ENCODE assay signal across 10 cellular contexts in genomic region chr1:221098462-221099406, GRCh38.
A peak's percentile ranks its signal among the peaks of the same experiment; 100 is the strongest.
DNase-seq lines count a peak whose midpoint lies in the region; ATAC-seq and TF ChIP-seq lines count a peak whose summit lies in the region.
"Had no signal": no experiment of that assay in that cellular context is flagged by ENCODE, and none has a peak within 500 bp of the region (broad histone marks: within the 10 kb centered on the region; RNA-seq: fewer than 3 reads in every experiment).

No MANE protein-coding gene starts in this region.

- TF ChIP-seq CTCF in IMR-90 (conservative IDR thresholded peaks at IDR 0.05; ENCODE audit: low read depth, low read length) = no peak
- no peak for TF ChIP-seq CTCF in CD8-positive, alpha-beta T cell (IDR thresholded peaks at IDR 0.05)

- DNase-seq in IMR-90 (peak; percentile 15), SKM-1 treated with dmso at 0.1 percent for 144 hours (lab: John Stamatoyannopoulos, UW; ENCODE audit: unreplicated experiment) (peak; percentile 77), left cardiac atrium (no peak)
- DNase-seq in stimulated activated naive B cell treated with anti-CD40 and anti-IgM and Interleukin-4, amounts not matched to agents 10 μg/mL and 1 μg/mL and 100 μg/mL, for 72 hours = peak; percentile 10
- DNase-seq in T-helper 2 cell treated with Interferon-gamma antibody and Interleukin-4, amounts not matched to agents 5 μg/mL and 100 μg/mL, for 36 hours (ENCODE audit: low spot score) = no peak
- DNase-seq in CD8-positive, alpha-beta T cell = no peak
- DNase-seq: activated T-cell treated with anti-CD3 and anti-CD28 coated beads, Interleukin-2, amount 50 U/mL, for 4 hours; NCI-H2081; stomach had no signal

- peak overlapping the region; percentile 26; the same call in 1 of the 2 replicates for H3K23ac ChIP-seq in IMR-90 (ENCODE audit: low read depth, low read length)

- H2AK9ac ChIP-seq in IMR-90 (replicated peaks; ENCODE audit: low read depth, low read length, poor library complexity) = no peak overlapping the region

- no peaks in the 10 kb centered on the region for H3K27me3 Mint-ChIP-seq in stimulated activated naive B cell treated with anti-CD40 and anti-IgM and Interleukin-4, amounts not matched to agents 10 μg/mL and 1 μg/mL and 100 μg/mL, for 72 hours
- no peaks in the 10 kb centered on the region for H3K27me3 Mint-ChIP-seq in T-helper 2 cell treated with Interferon-gamma antibody and Interleukin-4, amounts not matched to agents 5 μg/mL and 100 μg/mL, for 36 hours (ENCODE audit: low read depth)
- peaks cover 6% of the 10 kb centered on the region for H3K27me3 Mint-ChIP-seq in CD8-positive, alpha-beta T cell (ENCODE audit: low read depth)

- H3K4me1 ChIP-seq in IMR-90 (ENCODE audit: control insufficient read depth, insufficient read depth, low read length) = peaks cover 17% of the 10 kb centered on the region
- no peaks in the 10 kb centered on the region for H3K4me1 ChIP-seq in CD8-positive, alpha-beta T cell (ENCODE audit: insufficient read depth, low read length)

- peak overlapping the region; percentile 77 for H3K27ac Mint-ChIP-seq in stimulated activated naive B cell treated with anti-CD40 and anti-IgM and Interleukin-4, amounts not matched to agents 10 μg/mL and 1 μg/mL and 100 μg/mL, for 72 hours
- H3K27ac Mint-ChIP-seq in T-helper 2 cell treated with Interferon-gamma antibody and Interleukin-4, amounts not matched to agents 5 μg/mL and 100 μg/mL, for 36 hours = no peak overlapping the region
- no peak overlapping the region for H3K27ac Mint-ChIP-seq in CD8-positive, alpha-beta T cell

- H2BK20ac ChIP-seq in IMR-90 (ENCODE audit: low read depth, low read length) = peak overlapping the region; percentile 71

- peaks cover 13 to 17% of the 10 kb centered on the region in 2 donors for H3K9me3 Mint-ChIP-seq in stimulated activated naive B cell treated with anti-CD40 and anti-IgM and Interleukin-4, amounts not matched to agents 10 μg/mL and 1 μg/mL and 100 μg/mL, for 72 hours
- peaks cover 26% of the 10 kb centered on the region for H3K9me3 Mint-ChIP-seq in T-helper 2 cell treated with Interferon-gamma antibody and Interleukin-4, amounts not matched to agents 5 μg/mL and 100 μg/mL, for 36 hours
- H3K9me3 Mint-ChIP-seq in CD8-positive, alpha-beta T cell = peaks cover 3% of the 10 kb centered on the region

- H3K4me2 ChIP-seq in IMR-90 (ENCODE audit: low read depth, low read length) = no peak overlapping the region

- H3K18ac ChIP-seq in IMR-90 (ENCODE audit: low read depth, low read length) = peak overlapping the region; percentile 74

- H2AK5ac ChIP-seq in IMR-90 (ENCODE audit: low read depth, low read length) = peak overlapping the region; percentile 53

- H3K4me3 Mint-ChIP-seq in stimulated activated naive B cell treated with anti-CD40 and anti-IgM and Interleukin-4, amounts not matched to agents 10 μg/mL and 1 μg/mL and 100 μg/mL, for 72 hours = peak overlapping the region in 1 of 2 donors; percentile 55
- no peak overlapping the region for H3K4me3 Mint-ChIP-seq in T-helper 2 cell treated with Interferon-gamma antibody and Interleukin-4, amounts not matched to agents 5 μg/mL and 100 μg/mL, for 36 hours
- no peak overlapping the region for H3K4me3 Mint-ChIP-seq in CD8-positive, alpha-beta T cell
- H3K4me3 Mint-ChIP-seq: activated T-cell treated with anti-CD3 and anti-CD28 coated beads, Interleukin-2, amount 50 U/mL, for 4 hours had no signal

- POLR2A ChIA-PET in IMR-90 (lab: Charles Lee; ENCODE audit: unreplicated experiment) = no interaction called here
- POLR2A ChIA-PET in CD8-positive, alpha-beta T cell (lab: Charles Lee) = no interaction called here

- BruUV-seq in IMR-90 (replicated peaks; lab: Mats Ljungman, UMichigan) = no TSS peak

- H3K36me3 ChIP-seq in IMR-90 (ENCODE audit: control insufficient read depth, insufficient read depth, low read length) = no peaks in the 10 kb centered on the region
- no peaks in the 10 kb centered on the region for H3K36me3 ChIP-seq in CD8-positive, alpha-beta T cell (ENCODE audit: insufficient read depth, low read length)
- H3K36me3 ChIP-seq: stomach had no signal

- no peak overlapping the region for H3K4me3 ChIP-seq in IMR-90 (ENCODE audit: insufficient read depth, low read depth, low read length)
- no peak overlapping the region for H3K4me3 ChIP-seq in CD8-positive, alpha-beta T cell (ENCODE audit: low read depth, low read length)
- H3K4me3 ChIP-seq: stomach had no signal

- WGBS in IMR-90 (ENCODE audit: extremely low coverage in 2 of 2, insufficient read length in 1 of 2), 2 experiments = 85% methylated on average over 2 of the region's 10 CpGs; no CpG with 5 or more reads in 1 of the 2 experiments

- peak overlapping the region; percentile 72; the same call in 2 of the 3 replicates for H2BK15ac ChIP-seq in IMR-90 (ENCODE audit: low read depth, low read length)

- H4K8ac ChIP-seq in IMR-90 (ENCODE audit: low read depth in 2 of 2, low read length in 2 of 2) = peak overlapping the region in 1 of 2 experiments; percentile 20; a peak in 2 of 4 replicates

- H3K27me3 ChIP-seq in IMR-90 (ENCODE audit: control insufficient read depth, insufficient read depth, low read length) = no peaks in the 10 kb centered on the region
- no peaks in the 10 kb centered on the region for H3K27me3 ChIP-seq in CD8-positive, alpha-beta T cell (ENCODE audit: insufficient read depth, low read length)
- H3K27me3 ChIP-seq: stomach had no signal

- no peak for TF ChIP-seq RAD21 in IMR-90 (IDR thresholded peaks at IDR 0.05; ENCODE audit: low read length)

- peak overlapping the region; percentile 78 for H2BK120ac ChIP-seq in IMR-90 (ENCODE audit: low read depth, low read length)

- H3K36me3 Mint-ChIP-seq in stimulated activated naive B cell treated with anti-CD40 and anti-IgM and Interleukin-4, amounts not matched to agents 10 μg/mL and 1 μg/mL and 100 μg/mL, for 72 hours = peaks cover 22 to 33% of the 10 kb centered on the region in 2 donors
- peaks cover 5% of the 10 kb centered on the region for H3K36me3 Mint-ChIP-seq in T-helper 2 cell treated with Interferon-gamma antibody and Interleukin-4, amounts not matched to agents 5 μg/mL and 100 μg/mL, for 36 hours (ENCODE audit: low read depth)
- H3K36me3 Mint-ChIP-seq in CD8-positive, alpha-beta T cell = no peaks in the 10 kb centered on the region

- H4K91ac ChIP-seq in IMR-90 (ENCODE audit: insufficient read depth, low read depth, low read length) = peak overlapping the region; percentile 45; the same call in 1 of the 2 replicates

- H3K9me1 ChIP-seq in IMR-90 (ENCODE audit: insufficient read depth, low read length) = peaks cover 3% of the 10 kb centered on the region

- H3K14ac ChIP-seq in IMR-90 (replicated peaks; ENCODE audit: low read depth, low read length) = no peak overlapping the region; the same call in 1 of the 2 replicates

- H3K4me1 Mint-ChIP-seq in stimulated activated naive B cell treated with anti-CD40 and anti-IgM and Interleukin-4, amounts not matched to agents 10 μg/mL and 1 μg/mL and 100 μg/mL, for 72 hours = peaks cover 19 to 38% of the 10 kb centered on the region in 2 donors
- H3K4me1 Mint-ChIP-seq in T-helper 2 cell treated with Interferon-gamma antibody and Interleukin-4, amounts not matched to agents 5 μg/mL and 100 μg/mL, for 36 hours (ENCODE audit: low read depth) = peaks cover 6% of the 10 kb centered on the region
- H3K4me1 Mint-ChIP-seq in CD8-positive, alpha-beta T cell (ENCODE audit: low read depth) = no peaks in the 10 kb centered on the region

- TF ChIP-seq POLR2A in IMR-90 (IDR thresholded peaks at IDR 0.05; ENCODE audit: low read depth, low read length) = no peak

- no peak overlapping the region for H3K9ac ChIP-seq in IMR-90 (ENCODE audit: low read depth, low read length)

- H4K20me1 ChIP-seq in IMR-90 (ENCODE audit: insufficient read depth, low read length) = no peaks in the 10 kb centered on the region

- in situ Hi-C loops in IMR-90 (cut with MboI; ENCODE audit: low sequenced_read_pairs) = loop anchor here (10.0 kb wide), 1 partner anchor 214 kb away; no protein-coding TSS in a partner anchor

- H3K27ac ChIP-seq in IMR-90 (ENCODE audit: insufficient read depth, low read length) = peak overlapping the region; percentile 3
- no peak overlapping the region for H3K27ac ChIP-seq in CD8-positive, alpha-beta T cell (ENCODE audit: low read depth, low read length)

- H2BK5ac ChIP-seq in IMR-90 (ENCODE audit: low read depth, low read length, poor library complexity, severe bottlenecking) = peak overlapping the region; percentile 58

- no peak overlapping the region for H2AFZ ChIP-seq in IMR-90 (replicated peaks; ENCODE audit: low read length, poor library complexity)

- no peaks in the 10 kb centered on the region for H3K79me1 ChIP-seq in IMR-90 (ENCODE audit: low read depth in 1 of 2, low read length in 2 of 2)

- ATAC-seq in IMR-90 (ENCODE audit: low read depth) (no peak), left cardiac atrium (peak; percentile 27 to 63), GM19035 (IDR thresholded peaks at IDR 0.05; ENCODE audit: unreplicated experiment) (no peak)
- peak; percentile 64 for ATAC-seq in stimulated activated naive B cell treated with anti-CD40 and anti-IgM and Interleukin-4, amounts not matched to agents 10 μg/mL and 1 μg/mL and 100 μg/mL, for 72 hours (replicated peaks)
- no peak for ATAC-seq in CD8-positive, alpha-beta T cell

- CTCF ChIA-PET in IMR-90 (lab: Yijun Ruan, JAX) = interaction anchor here (0.7 to 0.9 kb wide), 2 partner anchors 24 to 58 kb away, joined by 3 read pairs; no protein-coding TSS in a partner anchor
- CTCF ChIA-PET in CD8-positive, alpha-beta T cell (lab: Charles Lee) = no interaction called here

- peak overlapping the region; percentile 58 for H3K4ac ChIP-seq in IMR-90 (ENCODE audit: low read depth, low read length)

- peaks cover 6% of the 10 kb centered on the region; the same call in 1 of the 2 replicates for H3K9me3 ChIP-seq in IMR-90 (ENCODE audit: control insufficient read depth, insufficient read depth, low read length)
- H3K9me3 ChIP-seq in CD8-positive, alpha-beta T cell (ENCODE audit: low read length) = no peaks in the 10 kb centered on the region
- H3K9me3 ChIP-seq: stomach had no signal

- H4K5ac ChIP-seq in IMR-90 (ENCODE audit: low read depth, low read length) = peak overlapping the region; percentile 72; the same call in 1 of the 2 replicates

- intact Hi-C loops in IMR-90 (cut with micrococcal nuclease) (loop anchor here (2.0 kb wide), 1 partner anchor 216 kb away; no protein-coding TSS in a partner anchor), left cardiac atrium (cut with DNase I) (no loop called here)
- intact Hi-C loops in CD8-positive, alpha-beta T cell (cut with DNase I, micrococcal nuclease) = no loop called here

- dilution Hi-C loops in IMR-90 (cut with HindIII; ENCODE audit: low sequenced_read_pairs, unreplicated experiment) = no loop called here

- no peak overlapping the region for H3K56ac ChIP-seq in IMR-90 (ENCODE audit: extremely low read depth, insufficient read depth, low read length)

TF ChIP-seq in IMR-90, 13 proteins besides CTCF, POLR2A, EP300 and RAD21 (continues in another document):
- TF ChIP-seq RCOR1 (IDR thresholded peaks at IDR 0.05; ENCODE audit: insufficient replicate concordance, low read length) (no peak), CHD1 (IDR thresholded peaks at IDR 0.05; ENCODE audit: low read depth, low read length) (no peak), FOS (IDR thresholded peaks at IDR 0.05; ENCODE audit: low read depth, low read length) (no peak), MXI1 (IDR thresholded peaks at IDR 0.05; ENCODE audit: borderline replicate concordance, low read depth, low read length) (no peak), SMC3 (IDR thresholded peaks at IDR 0.05; ENCODE audit: low read depth, low read length) (no peak)

Comparison
In these comparisons a context has a peak if more than half of its experiments do, and no peak if none do; other contexts are left out.
1. ATAC-seq: peak in left cardiac atrium (2 of 2) and stimulated activated naive B cell treated with anti-CD40 and anti-IgM and Interleukin-4, amounts not matched to agents 10 μg/mL and 1 μg/mL and 100 μg/mL, for 72 hours (2 of 2); none in IMR-90 (single experiment), CD8-positive, alpha-beta T cell (single experiment) and GM19035 (single experiment).
2. DNase-seq: peak in IMR-90 (single experiment), SKM-1 treated with dmso at 0.1 percent for 144 hours (single experiment) and stimulated activated naive B cell treated with anti-CD40 and anti-IgM and Interleukin-4, amounts not matched to agents 10 μg/mL and 1 μg/mL and 100 μg/mL, for 72 hours (single experiment); none in left cardiac atrium (single experiment), T-helper 2 cell treated with Interferon-gamma antibody and Interleukin-4, amounts not matched to agents 5 μg/mL and 100 μg/mL, for 36 hours (single experiment) and CD8-positive, alpha-beta T cell (0 of 7).